9 cellular contexts compared by ENCODE assay signal in genomic region chr1:54581621-54582035, GRCh38. TPM values are rescaled to one million over a fixed set of nuclear protein-coding genes. Genes with fewer than 3 reads are reported as not detected.
DNase-seq lines count a peak whose midpoint lies in the region; ATAC-seq, FAIRE-seq and TF ChIP-seq lines count a peak whose summit lies in the region.
"Had no signal": no experiment of that assay in that cellular context is flagged by ENCODE, and none has a peak within 500 bp of the region (broad histone marks: within the 10 kb centered on the region; RNA-seq: fewer than 3 reads in every experiment).

No MANE protein-coding gene starts in this region.

- peak; percentile 98 for DNase-seq in H54 (ENCODE audit: insufficient read length, low spot score)
- DNase-seq in adipocyte (ENCODE audit: low read depth) = peak; percentile 77
- DNase-seq in cardiac septum (ENCODE audit: low spot score) = peak; percentile 94
- DNase-seq in sigmoid colon = peak; percentile 98
- DNase-seq in GM12892 (ENCODE audit: insufficient read length) = no peak
- DNase-seq in GM19240 (ENCODE audit: insufficient read length, low spot score) = no peak
- no peak for DNase-seq in activated CD8-positive, alpha-beta T cell treated with anti-CD3 and anti-CD28 coated beads for 36 hours
- DNase-seq in CD8-positive, alpha-beta memory T cell = no peak

- H3K4me1 Mint-ChIP-seq in activated CD8-positive, alpha-beta T cell treated with anti-CD3 and anti-CD28 coated beads for 36 hours (ENCODE audit: low read depth) = no peaks in the 10 kb centered on the region
- no peaks in the 10 kb centered on the region for H3K4me1 Mint-ChIP-seq in CD8-positive, alpha-beta memory T cell

- peak in 3 of 4 donors; percentile 31 to 84 (median 75) for TF ChIP-seq EP300 in sigmoid colon (IDR thresholded peaks at IDR 0.05)

- peak overlapping the region; percentile 85 to 91 (median 89) for H3K27ac ChIP-seq in sigmoid colon
- H3K27ac ChIP-seq in CD8-positive, alpha-beta memory T cell (ENCODE audit: low read depth, low read length) = no peak overlapping the region
- H3K27ac ChIP-seq: HL-60 had no signal

- POLR2A ChIA-PET in activated CD8-positive, alpha-beta T cell treated with anti-CD3 and anti-CD28 coated beads for 36 hours (lab: Charles Lee) = no interaction called here
- POLR2A ChIA-PET in CD8-positive, alpha-beta memory T cell (lab: Charles Lee) = no interaction called here

- ATAC-seq in activated CD8-positive, alpha-beta T cell treated with anti-CD3 and anti-CD28 coated beads for 36 hours = no peak

- 26 to 61% methylated on average over 5 of the region's 5 CpGs for WGBS in sigmoid colon, 2 donors

- H3K4me3 ChIP-seq in adipocyte (ENCODE audit: low read length) (no peak overlapping the region), sigmoid colon (no peak overlapping the region)
- no peak overlapping the region for H3K4me3 ChIP-seq in CD8-positive, alpha-beta memory T cell (ENCODE audit: low read length)

- H3K27me3 ChIP-seq in adipocyte (replicated peaks; ENCODE audit: control insufficient read depth, insufficient read depth, low read length) (no peaks in the 10 kb centered on the region), sigmoid colon (no peaks in the 10 kb centered on the region)
- H3K27me3 ChIP-seq in CD8-positive, alpha-beta memory T cell (ENCODE audit: insufficient read depth, low read length, poor library complexity, severe bottlenecking) = no peaks in the 10 kb centered on the region

- H3K4me1 ChIP-seq in adipocyte (ENCODE audit: control insufficient read depth, insufficient read depth, low read length) = peaks cover 11% of the 10 kb centered on the region
- peaks cover 0 to 56% (median 50%) of the 10 kb centered on the region in 4 donors for H3K4me1 ChIP-seq in sigmoid colon
- H3K4me1 ChIP-seq in CD8-positive, alpha-beta memory T cell (ENCODE audit: insufficient read depth, low read length) = no peaks in the 10 kb centered on the region

- TF ChIP-seq POLR2A in H54 (IDR thresholded peaks at IDR 0.05; ENCODE audit: low read depth, low read length) (no peak), sigmoid colon (IDR thresholded peaks at IDR 0.05) (peak; percentile 39 to 73), GM12892 (IDR thresholded peaks at IDR 0.05; ENCODE audit: low read depth, low read length) (no peak)

- intact Hi-C loops in cardiac septum (cut with DNase I) = loop anchor here (1.0 kb wide), 1 partner anchor 34 kb away; no protein-coding TSS in a partner anchor
- intact Hi-C loops in sigmoid colon (cut with DNase I) = loop anchor here (1.0 to 10.0 kb wide), 3 partner anchors 33 to 213 kb away; partner anchors contain the start of gene ACOT11
- intact Hi-C loops in activated CD8-positive, alpha-beta T cell treated with anti-CD3 and anti-CD28 coated beads for 36 hours (cut with micrococcal nuclease) = no loop called here

- H3K36me3 ChIP-seq in adipocyte (ENCODE audit: control insufficient read depth, insufficient read depth, low read length, severe bottlenecking) (no peaks in the 10 kb centered on the region), sigmoid colon (peaks cover 0 to 11% (median 4%) of the 10 kb centered on the region in 4 donors)
- H3K36me3 ChIP-seq in CD8-positive, alpha-beta memory T cell (ENCODE audit: insufficient read depth, low read length) = no peaks in the 10 kb centered on the region

- H3K9ac ChIP-seq in adipocyte (ENCODE audit: low read length) = peak overlapping the region; percentile 35

- no peak overlapping the region for H3K4me3 Mint-ChIP-seq in activated CD8-positive, alpha-beta T cell treated with anti-CD3 and anti-CD28 coated beads for 36 hours
- no peak overlapping the region for H3K4me3 Mint-ChIP-seq in CD8-positive, alpha-beta memory T cell

- no peaks in the 10 kb centered on the region for H3K27me3 Mint-ChIP-seq in activated CD8-positive, alpha-beta T cell treated with anti-CD3 and anti-CD28 coated beads for 36 hours
- peaks cover 0 to 8% of the 10 kb centered on the region in 2 donors for H3K27me3 Mint-ChIP-seq in CD8-positive, alpha-beta memory T cell

- H3K9me3 ChIP-seq in adipocyte (ENCODE audit: control insufficient read depth, low read length) (no peaks in the 10 kb centered on the region), sigmoid colon (no peaks in the 10 kb centered on the region)
- no peaks in the 10 kb centered on the region for H3K9me3 ChIP-seq in CD8-positive, alpha-beta memory T cell (ENCODE audit: low read length)

- no peak overlapping the region for H3K27ac Mint-ChIP-seq in activated CD8-positive, alpha-beta T cell treated with anti-CD3 and anti-CD28 coated beads for 36 hours
- no peak overlapping the region for H3K27ac Mint-ChIP-seq in CD8-positive, alpha-beta memory T cell

- H3K9me3 Mint-ChIP-seq in activated CD8-positive, alpha-beta T cell treated with anti-CD3 and anti-CD28 coated beads for 36 hours = no peaks in the 10 kb centered on the region
- peaks cover 0 to 1% (median 0%) of the 10 kb centered on the region in 5 donors for H3K9me3 Mint-ChIP-seq in CD8-positive, alpha-beta memory T cell

- TF ChIP-seq CTCF in sigmoid colon (IDR thresholded peaks at IDR 0.05) = peak in 1 of 4 experiments; percentile 14
- TF ChIP-seq CTCF in activated CD8-positive, alpha-beta T cell treated with anti-CD3 and anti-CD28 coated beads for 36 hours (IDR thresholded peaks at IDR 0.05) = no peak

- no peaks in the 10 kb centered on the region for H3K36me3 Mint-ChIP-seq in activated CD8-positive, alpha-beta T cell treated with anti-CD3 and anti-CD28 coated beads for 36 hours (ENCODE audit: low read depth)
- no peaks in the 10 kb centered on the region for H3K36me3 Mint-ChIP-seq in CD8-positive, alpha-beta memory T cell

- FAIRE-seq in H54 (lab: Jason Lieb, UNC) = peak; percentile 85
- FAIRE-seq in GM12892 (lab: Jason Lieb, UNC) = no peak

- CTCF ChIA-PET in activated CD8-positive, alpha-beta T cell treated with anti-CD3 and anti-CD28 coated beads for 36 hours (lab: Charles Lee) = no interaction called here
- CTCF ChIA-PET in CD8-positive, alpha-beta memory T cell (lab: Charles Lee) = interaction anchor here (0.8 kb wide), 1 partner anchor 10 kb away, joined by 3 read pairs; no protein-coding TSS in a partner anchor

RNA-seq across cellular contexts. Expression of gene ACOT11, which starts 33.6 kb away (rescaled TPM):
- total RNA-seq in cardiac septum = 44.1 TPM
- 10 to 100 TPM in 3 of 4 donors, 1 to 10 TPM in 1; 8.9 to 30.5 (median 19.8) TPM for total RNA-seq in sigmoid colon
- 10 to 100 TPM; 21.0 to 40.9 (median 31.9) TPM for polyA plus RNA-seq in sigmoid colon
- 1.3 TPM for polyA plus RNA-seq in GM12892 (2012; ENCODE audit: missing spikeins)
- total RNA-seq in activated CD8-positive, alpha-beta T cell treated with anti-CD3 and anti-CD28 coated beads for 36 hours = 1 to 10 TPM; 1.1 to 1.2 TPM
- total RNA-seq in CD8-positive, alpha-beta memory T cell = under 1 TPM; 0.37 to 0.58 TPM
- polyA plus RNA-seq in CD8-positive, alpha-beta memory T cell = 0.09 TPM

RNA-seq across cellular contexts. Expression of gene FAM151A, which starts 41.7 kb away (rescaled TPM):
- total RNA-seq in cardiac septum = 0.22 TPM
- total RNA-seq in sigmoid colon = not detected
- polyA plus RNA-seq in sigmoid colon = 1 to 10 TPM; 3.2 to 5.4 (median 3.7) TPM
- polyA plus RNA-seq in GM12892 (2012; ENCODE audit: missing spikeins) = not detected
- total RNA-seq in activated CD8-positive, alpha-beta T cell treated with anti-CD3 and anti-CD28 coated beads for 36 hours = not detected
- total RNA-seq in CD8-positive, alpha-beta memory T cell = not detected
- polyA plus RNA-seq in CD8-positive, alpha-beta memory T cell = not detected

RNA-seq across cellular contexts. Expression of gene MROH7, which starts 60.0 kb away (rescaled TPM):
- total RNA-seq in cardiac septum = 14.3 TPM
- 10 to 100 TPM; 11.2 to 23.0 (median 15.9) TPM for total RNA-seq in sigmoid colon
- 1 to 10 TPM in 2 of 3 donors, under 1 TPM in 1; 0.69 to 4.3 (median 1.8) TPM for polyA plus RNA-seq in sigmoid colon
- polyA plus RNA-seq in GM12892 (2012; ENCODE audit: missing spikeins) = 0.19 TPM
- total RNA-seq in activated CD8-positive, alpha-beta T cell treated with anti-CD3 and anti-CD28 coated beads for 36 hours = under 1 TPM in 1 of 2 experiments, not detected in 1; 0.11 TPM
- total RNA-seq in CD8-positive, alpha-beta memory T cell = not detected
- polyA plus RNA-seq in CD8-positive, alpha-beta memory T cell = not detected

Comparison
In these comparisons a context has a peak if more than half of its experiments do, and no peak if none do; other contexts are left out.
1. DNase-seq: peak in H54 (single experiment), adipocyte (single experiment), cardiac septum (single experiment) and sigmoid colon (single experiment); none in GM12892 (single experiment), GM19240 (single experiment), activated CD8-positive, alpha-beta T cell treated with anti-CD3 and anti-CD28 coated beads for 36 hours (single experiment) and CD8-positive, alpha-beta memory T cell (0 of 5).
2. POLR2A ChIP-seq: peak in sigmoid colon (2 of 2); none in H54 (single experiment) and GM12892 (single experiment).
3. RNA of gene ACOT11, which starts 33.6 kb away (total RNA-seq): 44.1 TPM in cardiac septum (single experiment) and 8.9 to 30.5 TPM in sigmoid colon; 1.1 to 1.2 TPM in activated CD8-positive, alpha-beta T cell treated with anti-CD3 and anti-CD28 coated beads for 36 hours and 0.37 to 0.58 TPM in CD8-positive, alpha-beta memory T cell; every median in the first group is over 4 times any median in the second.
4. RNA of gene MROH7, which starts 60.0 kb away (total RNA-seq): 11.2 to 23.0 TPM in sigmoid colon and 14.3 TPM in cardiac septum (single experiment); 0.11 TPM in activated CD8-positive, alpha-beta T cell treated with anti-CD3 and anti-CD28 coated beads for 36 hours and not detected in CD8-positive, alpha-beta memory T cell; every median in the first group is over 10 times any median in the second.